ENCODE assay signal across 1 cellular context in the genomic region with DNA sequence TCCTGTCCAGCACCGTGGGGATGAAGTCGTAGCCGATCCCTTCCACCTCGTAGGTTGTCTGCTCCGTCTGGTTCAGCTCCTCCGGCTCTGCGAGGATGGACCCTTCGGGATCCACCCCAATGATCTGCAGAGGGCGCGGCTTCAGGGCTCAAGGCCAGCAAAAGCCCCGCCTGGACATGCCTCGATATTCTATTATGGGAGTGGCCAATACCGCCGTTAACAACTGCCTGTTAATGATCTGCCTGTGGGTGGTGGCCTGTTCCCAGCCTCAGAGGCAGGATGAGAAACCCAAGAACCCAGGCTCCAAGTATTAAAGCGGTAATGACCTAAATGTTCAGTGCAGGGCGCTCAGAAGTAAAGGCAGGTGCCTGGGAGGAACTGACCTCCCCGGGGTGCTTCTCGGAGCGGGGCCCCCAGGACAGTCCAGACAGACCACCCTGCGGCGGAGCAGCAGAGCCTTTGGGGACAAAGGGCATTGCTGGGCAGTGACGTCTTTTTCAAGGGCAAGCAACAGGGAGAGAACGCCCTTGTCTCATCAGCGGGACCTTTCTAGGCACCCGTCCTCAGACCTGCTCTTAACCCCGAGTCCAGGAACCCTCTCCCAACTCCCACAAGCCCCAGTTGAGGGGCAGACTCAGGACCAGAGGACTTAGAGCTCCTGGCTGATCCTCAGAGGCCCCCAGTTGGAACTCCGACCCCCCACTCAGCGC. TPM values are rescaled to one million over a fixed set of nuclear protein-coding genes. Genes with fewer than 3 reads are reported as not detected.
"Had no signal": no experiment of that assay in that cellular context is flagged by ENCODE, and none has a peak within 500 bp of the region (broad histone marks: within the 10 kb centered on the region; RNA-seq: fewer than 3 reads in every experiment).

No MANE protein-coding gene starts in this region.

RNA-seq across cellular contexts. Expression of a gene that starts 12.5 kb away (rescaled TPM):
- polyA plus RNA-seq: IgD-negative memory B cell had no signal
